In genomic region chr1:41241748-41242644, GRCh38 we compare ENCODE assay signal across 8 cellular contexts. TPM values are rescaled to one million over a fixed set of nuclear protein-coding genes. Genes with fewer than 3 reads are reported as not detected.
A peak's percentile ranks its signal among the peaks of the same experiment; 100 is the strongest.
DNase-seq lines count a peak whose midpoint lies in the region; ATAC-seq, FAIRE-seq and TF ChIP-seq lines count a peak whose summit lies in the region.

Gene SCMH1, minus strand, starts transcription at chr1:41242306. Its CDS starts 56,173 bp downstream, at chr1:41186133.

- peak within 1 kb of the TSS; percentile 56; the same call in 1 of the 2 replicates for H2BK12ac ChIP-seq in H1 (ENCODE audit: low read depth, low read length)

- 2% methylated on average over 48 of the region's 121 CpGs; no CpG with 5 or more reads in 1 of the 2 experiments for WGBS in H1 (ENCODE audit: extremely low coverage in 1 of 2, insufficient coverage in 1 of 2, insufficient read length in 1 of 2, insufficient replicate concordance in 2 of 2, low coverage in 1 of 2, low lambda C conversion rate in 2 of 2, missing lambda C conversion rate in 1 of 2), 2 experiments

- peak within 1 kb of the TSS; percentile 78 for H4K5ac ChIP-seq in H1 (ENCODE audit: insufficient read length, low read depth, low read length)

- no peak within 1 kb of the TSS for H2BK20ac ChIP-seq in H1 (ENCODE audit: low read length)

- peak; percentile 33 for ATAC-seq in HG02870 (IDR thresholded peaks at IDR 0.05; ENCODE audit: unreplicated experiment)

- peaks cover 0 to 9% (median 5%) of the 10 kb centered on the region in 4 experiments; a peak in 5 of 7 replicates for H3K4me1 ChIP-seq in H1 (replicated peaks in 1 of 4; ENCODE audit: control insufficient read depth in 3 of 4, insufficient read depth in 4 of 4, low read length in 3 of 4)

- H3K56ac ChIP-seq in H1 (replicated peaks; ENCODE audit: insufficient read length, low read depth, low read length), result peak within 1 kb of the TSS; percentile 62

- CTCF ChIA-PET in activated CD4-positive, alpha-beta memory T cell treated with anti-CD3 and anti-CD28 coated beads for 36 hours (lab: Charles Lee), result no interaction called here
- CTCF ChIA-PET in H1 (lab: Charles Lee; ENCODE audit: partially characterized antibody), result interaction anchor here (0.9 to 1.6 kb wide), 3 partner anchors 16 to 191 kb away, joined by 3 to 4 read pairs (median 3); no protein-coding TSS in a partner anchor

- no peak for TF ChIP-seq POLR2A in H1 (IDR thresholded peaks at IDR 0.05; ENCODE audit: control extremely low read depth in 1 of 2, low read depth in 2 of 2, low read length in 2 of 2)

- H3K14ac ChIP-seq in H1 (ENCODE audit: insufficient read length), result no peak within 1 kb of the TSS

- H3K27me3 ChIP-seq in H1 (replicated peaks in 1 of 4; ENCODE audit: control insufficient read depth in 3 of 4, extremely low read depth in 1 of 4, insufficient read depth in 3 of 4, low read length in 3 of 4), result peaks cover 0 to 5% (median under 1%) of the 10 kb centered on the region in 4 experiments; a peak in 4 of 7 replicates

- H3K27me3 Mint-ChIP-seq in activated CD4-positive, alpha-beta memory T cell treated with anti-CD3 and anti-CD28 coated beads for 36 hours, result no peaks in the 10 kb centered on the region

- H3K4ac ChIP-seq in H1 (replicated peaks; ENCODE audit: insufficient read length, low read depth, low read length), result peak within 1 kb of the TSS; percentile 27

- no peak for TF ChIP-seq RAD21 in H1 (IDR thresholded peaks at IDR 0.05 in 1 of 2, conservative IDR thresholded peaks at IDR 0.05 in 1 of 2; ENCODE audit: low read depth in 2 of 2, low read length in 2 of 2)

- FAIRE-seq in H1 (lab: Jason Lieb, UNC), result no peak

- H3K9me3 Mint-ChIP-seq in activated CD4-positive, alpha-beta memory T cell treated with anti-CD3 and anti-CD28 coated beads for 36 hours, result no peaks in the 10 kb centered on the region

- no peaks in the 10 kb centered on the region for H3K9me3 ChIP-seq in H1 (ENCODE audit: insufficient read depth in 2 of 2, low read depth in 1 of 2, low read length in 1 of 2)

- peak within 1 kb of the TSS; percentile 73 for H3K27ac Mint-ChIP-seq in activated CD4-positive, alpha-beta memory T cell treated with anti-CD3 and anti-CD28 coated beads for 36 hours

- peak within 1 kb of the TSS; percentile 89 for H4K91ac ChIP-seq in H1 (replicated peaks; ENCODE audit: insufficient read length, low read length)

- peak within 1 kb of the TSS; percentile 52 to 82 (median 63) for H3K9ac ChIP-seq in H1 (replicated peaks in 1 of 4; ENCODE audit: extremely low read depth in 1 of 4, low read depth in 3 of 4, low read length in 3 of 4)

- peak within 1 kb of the TSS; percentile 77 for H3K4me3 Mint-ChIP-seq in activated CD4-positive, alpha-beta memory T cell treated with anti-CD3 and anti-CD28 coated beads for 36 hours

- no peak for TF ChIP-seq EP300 in H1 (IDR thresholded peaks at IDR 0.05; ENCODE audit: borderline replicate concordance in 1 of 2, low read depth in 2 of 2, low read length in 2 of 2)

- H3K4me2 ChIP-seq in H1 (ENCODE audit: insufficient read depth in 1 of 2, low read depth in 2 of 2, low read length in 2 of 2), result peak within 1 kb of the TSS; percentile 81 to 94

- H3K36me3 ChIP-seq in H1 (ENCODE audit: control insufficient read depth in 2 of 4, insufficient read depth in 4 of 4, low read length in 3 of 4), result no peaks in the 10 kb centered on the region

- no peak within 1 kb of the TSS for H2AK5ac ChIP-seq in H1 (ENCODE audit: low read depth, low read length)

- no peak for TF ChIP-seq CTCF in H1 (IDR thresholded peaks at IDR 0.05; ENCODE audit: control extremely low read depth in 1 of 3, insufficient read depth in 1 of 3, low read depth in 1 of 3, low read length in 3 of 3)

- H3K4me1 Mint-ChIP-seq in activated CD4-positive, alpha-beta memory T cell treated with anti-CD3 and anti-CD28 coated beads for 36 hours (ENCODE audit: low read depth), result peaks cover 10% of the 10 kb centered on the region

- H3K23me2 ChIP-seq in H1 (ENCODE audit: low read depth, low read length), result peaks cover 7% of the 10 kb centered on the region; the same call in 1 of the 2 replicates

- peak within 1 kb of the TSS; percentile 89; the same call in 1 of the 2 replicates for H2BK15ac ChIP-seq in H1 (ENCODE audit: low read length)

- no peak within 1 kb of the TSS for H3K23ac ChIP-seq in H1 (ENCODE audit: insufficient read length)

- DNase-seq in NCI-H1436 (lab: John Stamatoyannopoulos, UW) (peak; percentile 65), NCI-H1436 treated with DMSO at 0.1 percent for 48 hours (lab: John Stamatoyannopoulos, UW) (no peak), NCI-H2196 (lab: John Stamatoyannopoulos, UW; ENCODE audit: unreplicated experiment) (peak; percentile 78), H1 (ENCODE audit: low read depth in 1 of 2, low spot score in 2 of 2) (peak in 1 of 2 experiments; percentile 81), mesenteric fat pad (ENCODE audit: low spot score) (no peak)
- DNase-seq in activated CD4-positive, alpha-beta memory T cell treated with anti-CD3 and anti-CD28 coated beads for 36 hours, result peak; percentile 65
- peak; percentile 32 to 43 for DNase-seq in stimulated activated CD8-positive, alpha-beta memory T cell treated with anti-CD3 and anti-CD28 coated beads, Interleukin-15, amount 100 ng/mL, for 4 hours (ENCODE audit: low read depth in 2 of 2)

- H2BK5ac ChIP-seq in H1 (ENCODE audit: low read depth, low read length), result peak within 1 kb of the TSS; percentile 50; the same call in 1 of the 2 replicates

- peaks cover 0 to 14% of the 10 kb centered on the region in 2 experiments; a peak in 1 of 4 replicates for H3K79me2 ChIP-seq in H1 (ENCODE audit: control insufficient read depth in 1 of 2, insufficient read depth in 2 of 2, low read length in 2 of 2)

- H3K79me1 ChIP-seq in H1 (ENCODE audit: low read depth, low read length), result no peaks in the 10 kb centered on the region

- peak within 1 kb of the TSS; percentile 66 to 82 (median 76) for H3K4me3 ChIP-seq in H1 (ENCODE audit: extremely low read depth in 1 of 4, insufficient read depth in 2 of 4, low read depth in 3 of 4, low read length in 4 of 4)

- peak within 1 kb of the TSS; percentile 54 for H3K18ac ChIP-seq in H1 (ENCODE audit: extremely low read depth, low read length)

- POLR2A ChIA-PET in activated CD4-positive, alpha-beta memory T cell treated with anti-CD3 and anti-CD28 coated beads for 36 hours (lab: Charles Lee), result interaction anchor here (0.8 kb wide), 1 partner anchor 258 kb away, joined by 3 read pairs; no protein-coding TSS in a partner anchor
- POLR2A ChIA-PET in H1 (lab: Charles Lee; ENCODE audit: partially characterized antibody), result interaction anchor here (1.5 kb wide), 1 partner anchor 262 kb away, joined by 3 read pairs; the partner anchor contains the start of gene CTPS1

- intact Hi-C loops in activated CD4-positive, alpha-beta memory T cell treated with anti-CD3 and anti-CD28 coated beads for 36 hours (cut with micrococcal nuclease), result loop anchor here (5.0 kb wide), 2 partner anchors 240 to 260 kb away; no protein-coding TSS in a partner anchor

- peak within 1 kb of the TSS; percentile 87 for H2AFZ ChIP-seq in H1 (ENCODE audit: low read length)

- H4K8ac ChIP-seq in H1 (ENCODE audit: extremely low read depth, insufficient read depth, low read length), result peak within 1 kb of the TSS; percentile 92

- H3K36me3 Mint-ChIP-seq in activated CD4-positive, alpha-beta memory T cell treated with anti-CD3 and anti-CD28 coated beads for 36 hours, result peaks cover 3% of the 10 kb centered on the region

- 0 out of 2 replicates have a peak within 1 kb of the TSS, but pooled peaks have one; percentile 26 for H3K27ac ChIP-seq in H1 (ENCODE audit: low read depth, low read length)

- H4K20me1 ChIP-seq in H1 (replicated peaks in 1 of 2; ENCODE audit: control insufficient read depth in 1 of 2, insufficient read depth in 2 of 2, low read length in 2 of 2), result no peaks in the 10 kb centered on the region

- H2BK120ac ChIP-seq in H1 (replicated peaks; ENCODE audit: low read depth, low read length), result peak within 1 kb of the TSS; percentile 60

TF ChIP-seq in H1, 55 proteins besides CTCF, POLR2A, EP300 and RAD21 (continues in another document):
- TF ChIP-seq RFX5 (IDR thresholded peaks at IDR 0.05; ENCODE audit: borderline replicate concordance, low read depth, low read length) (no peak), TBP (IDR thresholded peaks at IDR 0.05; ENCODE audit: low read depth, low read length) (no peak), KDM1A (IDR thresholded peaks at IDR 0.05; ENCODE audit: borderline replicate concordance, low read length) (no peak; the same call in 1 of the 2 replicates), CREB1 (IDR thresholded peaks at IDR 0.05) (0 out of 2 replicates have a peak, but pooled peaks have one; percentile 23), BRCA1 (IDR thresholded peaks at IDR 0.05; ENCODE audit: low read depth, low read length) (no peak), FOSL1 (IDR thresholded peaks at IDR 0.05; ENCODE audit: insufficient read depth, low read depth, low read length) (no peak), CTBP2 (IDR thresholded peaks at IDR 0.05; ENCODE audit: borderline replicate concordance, insufficient read depth, insufficient read length, low read length) (peak; percentile 30), HDAC2 (IDR thresholded peaks at IDR 0.05; ENCODE audit: borderline replicate concordance in 1 of 2, low read depth in 2 of 2, low read length in 2 of 2) (no peak; a peak in 1 of 4 replicates), POU5F1 (IDR thresholded peaks at IDR 0.05; ENCODE audit: low read depth, low read length) (no peak), KDM4A (IDR thresholded peaks at IDR 0.05; ENCODE audit: low read depth, low read length, severe bottlenecking) (peak; percentile 79), CEBPB (IDR thresholded peaks at IDR 0.05; ENCODE audit: low read depth, low read length) (no peak), JUN (IDR thresholded peaks at IDR 0.05; ENCODE audit: low read depth, low read length) (no peak), CHD2 (IDR thresholded peaks at IDR 0.05; ENCODE audit: low read length) (no peak), TCF12 (IDR thresholded peaks at IDR 0.05; ENCODE audit: low read depth, low read length) (no peak)
- TF ChIP-seq, protein P1, sequence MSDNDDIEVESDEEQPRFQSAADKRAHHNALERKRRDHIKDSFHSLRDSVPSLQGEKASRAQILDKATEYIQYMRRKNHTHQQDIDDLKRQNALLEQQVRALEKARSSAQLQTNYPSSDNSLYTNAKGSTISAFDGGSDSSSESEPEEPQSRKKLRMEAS (IDR thresholded peaks at IDR 0.05), result peak; percentile 35

RNA-seq across cellular contexts. Expression of gene SCMH1, which starts in this region (rescaled TPM):
- 10 to 100 TPM; 17.7 to 20.7 TPM for total RNA-seq in activated CD4-positive, alpha-beta memory T cell treated with anti-CD3 and anti-CD28 coated beads for 36 hours
- total RNA-seq in H1 (2021; fragmentation: NEBNext Ultra II Directional; extraction: Animal tissue kit (Norgen Biotek cat#: 25700)), result 16.6 and 16.7 TPM in 2 replicates
- 29.8 and 30.7 TPM in 2 replicates for polyA plus RNA-seq in H1 (2011; rRNA removed)
- 17.6 TPM for polyA plus RNA-seq in H1 (2011; cell fraction: cytosol; rRNA removed)
- 51.1 TPM for polyA plus RNA-seq in H1 (2011; cell fraction: nucleus; rRNA removed)
- 15.1 to 20.6 TPM (median 19.8 TPM) in 4 replicates for polyA plus RNA-seq in H1 (2012, experiment 1 of 2)
- 10.8 TPM for polyA plus RNA-seq in H1 (2012, experiment 2 of 2)
- polyA plus RNA-seq in H1 (2013, experiment 1 of 2), result 13.3 TPM
- 12.6 TPM for polyA plus RNA-seq in H1 (2013, experiment 2 of 2)
- polyA minus RNA-seq in H1 (2011; rRNA and poly(A)+ RNA removed), result 32.6 and 38.0 TPM in 2 replicates
- 14.2 TPM for polyA minus RNA-seq in H1 (2011; cell fraction: cytosol; rRNA and poly(A)+ RNA removed)
- 30.5 TPM for polyA minus RNA-seq in H1 (2011; cell fraction: nucleus; rRNA and poly(A)+ RNA removed)
- 35.8 TPM for total RNA-seq in mesenteric fat pad

Comparison
In these comparisons a context has a peak if more than half of its experiments do, and no peak if none do; other contexts are left out.
1. DNase-seq: peak in NCI-H1436 (single experiment), NCI-H2196 (single experiment), activated CD4-positive, alpha-beta memory T cell treated with anti-CD3 and anti-CD28 coated beads for 36 hours (single experiment) and stimulated activated CD8-positive, alpha-beta memory T cell treated with anti-CD3 and anti-CD28 coated beads, Interleukin-15, amount 100 ng/mL, for 4 hours (2 of 2); none in NCI-H1436 treated with DMSO at 0.1 percent for 48 hours (single experiment) and mesenteric fat pad (single experiment).